Comparison of ENCODE assay signal across 1 cellular context in the genomic region with DNA sequence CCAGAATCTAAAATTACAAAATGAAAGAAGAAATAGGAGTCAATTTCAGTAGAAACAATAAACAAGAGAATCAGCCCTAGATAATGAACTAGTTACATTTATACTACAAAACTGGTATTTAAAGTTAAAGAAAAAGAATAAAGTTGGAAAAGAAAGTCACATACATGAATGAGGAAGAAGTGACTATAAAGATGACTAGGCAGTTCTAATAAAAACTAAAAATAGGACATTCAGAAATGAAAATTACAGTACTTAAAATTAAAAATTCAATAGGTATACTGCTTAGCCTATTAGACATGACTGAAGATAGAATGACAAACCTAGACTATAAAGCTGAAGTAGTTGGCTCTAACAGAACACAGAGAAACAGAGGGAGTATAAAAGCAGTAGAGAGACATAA.
TF ChIP-seq lines count a peak whose summit lies in the region.

No MANE protein-coding gene starts in this region.

TF ChIP-seq in WTC11, 78 proteins besides CTCF, POLR2A, EP300 and RAD21 (continued from another document):
- TF ChIP-seq, protein P1, sequence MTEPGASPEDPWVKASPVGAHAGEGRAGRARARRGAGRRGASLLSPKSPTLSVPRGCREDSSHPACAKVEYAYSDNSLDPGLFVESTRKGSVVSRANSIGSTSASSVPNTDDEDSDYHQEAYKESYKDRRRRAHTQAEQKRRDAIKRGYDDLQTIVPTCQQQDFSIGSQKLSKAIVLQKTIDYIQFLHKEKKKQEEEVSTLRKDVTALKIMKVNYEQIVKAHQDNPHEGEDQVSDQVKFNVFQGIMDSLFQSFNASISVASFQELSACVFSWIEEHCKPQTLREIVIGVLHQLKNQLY (CRISPR knock-in tag; IDR thresholded peaks at IDR 0.05): no peak
- no peak for TF ChIP-seq ATF1 (CRISPR knock-in tag; IDR thresholded peaks at IDR 0.05)
- TF ChIP-seq EMX1 (CRISPR knock-in tag; IDR thresholded peaks at IDR 0.05): no peak
- TF ChIP-seq MXD4 (CRISPR knock-in tag; IDR thresholded peaks at IDR 0.05; ENCODE audit: borderline replicate concordance): no peak
- no peak for TF ChIP-seq GTF2I (CRISPR knock-in tag; conservative IDR thresholded peaks at IDR 0.05)
- TF ChIP-seq, protein P2, sequence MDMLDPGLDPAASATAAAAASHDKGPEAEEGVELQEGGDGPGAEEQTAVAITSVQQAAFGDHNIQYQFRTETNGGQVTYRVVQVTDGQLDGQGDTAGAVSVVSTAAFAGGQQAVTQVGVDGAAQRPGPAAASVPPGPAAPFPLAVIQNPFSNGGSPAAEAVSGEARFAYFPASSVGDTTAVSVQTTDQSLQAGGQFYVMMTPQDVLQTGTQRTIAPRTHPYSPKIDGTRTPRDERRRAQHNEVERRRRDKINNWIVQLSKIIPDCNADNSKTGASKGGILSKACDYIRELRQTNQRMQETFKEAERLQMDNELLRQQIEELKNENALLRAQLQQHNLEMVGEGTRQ (CRISPR knock-in tag; IDR thresholded peaks at IDR 0.05): no peak
- TF ChIP-seq, protein P3, sequence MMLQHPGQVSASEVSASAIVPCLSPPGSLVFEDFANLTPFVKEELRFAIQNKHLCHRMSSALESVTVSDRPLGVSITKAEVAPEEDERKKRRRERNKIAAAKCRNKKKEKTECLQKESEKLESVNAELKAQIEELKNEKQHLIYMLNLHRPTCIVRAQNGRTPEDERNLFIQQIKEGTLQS (CRISPR knock-in tag; conservative IDR thresholded peaks at IDR 0.05): no peak
- TF ChIP-seq ELF4 (CRISPR knock-in tag; IDR thresholded peaks at IDR 0.05; ENCODE audit: low read depth): no peak
